14 cellular contexts compared by ENCODE assay signal in the genomic region with DNA sequence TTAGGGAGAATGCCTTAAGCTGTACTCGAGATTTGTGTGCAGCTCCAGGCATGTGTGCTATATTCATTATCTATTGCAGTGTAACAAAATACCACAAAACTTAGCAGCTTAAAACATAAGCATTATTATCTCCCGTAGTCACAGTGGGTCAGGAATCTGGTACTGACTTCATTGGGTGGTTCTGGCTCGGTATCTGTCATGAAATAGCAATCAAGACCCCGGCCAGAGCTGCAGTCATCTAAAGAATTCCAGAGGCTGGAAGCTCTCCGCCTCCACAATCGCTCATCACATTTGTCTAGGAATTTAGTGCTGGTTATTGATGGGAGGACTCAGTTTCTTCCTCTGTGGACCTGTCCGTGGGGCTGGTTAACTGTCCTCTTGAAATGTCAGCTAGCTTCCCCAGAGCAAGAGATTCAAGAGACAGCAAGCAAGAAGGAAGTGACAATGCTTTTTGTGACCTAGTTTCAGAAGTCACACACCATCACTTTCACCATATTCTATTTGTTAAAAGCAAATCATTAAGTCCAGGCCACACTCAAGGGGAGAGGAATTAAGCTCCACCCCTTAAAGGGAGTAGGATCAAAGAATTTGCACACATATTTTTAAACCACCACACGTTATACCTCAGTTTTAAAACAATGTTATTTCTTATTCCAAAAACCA.
"Had no signal": no experiment of that assay in that cellular context is flagged by ENCODE, and none has a peak within 500 bp of the region (broad histone marks: within the 10 kb centered on the region; RNA-seq: fewer than 3 reads in every experiment).

No MANE protein-coding gene starts in this region.

- H3K4me3 ChIP-seq: breast epithelium, coronary artery, neural progenitor cell, thyroid gland, uterus had no signal

- H3K27ac ChIP-seq: neural progenitor cell, parathyroid adenoma, thyroid gland had no signal

- H3K4me1 ChIP-seq: breast epithelium, neural progenitor cell, parathyroid adenoma, uterus had no signal

- ATAC-seq: activated T-cell treated with anti-CD3 and anti-CD28 coated beads, Interleukin-2, amount 50 U/mL, for 4 hours; T-helper 17 cell had no signal

- H3K9me3 ChIP-seq: breast epithelium, thyroid gland, uterus had no signal

- DNase-seq: activated CD4-positive, CD25-positive, alpha-beta regulatory T cell; activated effector memory CD4-positive, alpha-beta T cell treated with anti-CD3 and anti-CD28 coated beads, Interleukin-2, amount 50 U/mL, for 16 hours; activated T-cell treated with anti-CD3 and anti-CD28 coated beads, Interleukin-2, amount 50 U/mL, for 4 hours; effector CD4-positive, alpha-beta T cell; kidney; retina; small intestine; T-helper 17 cell; thyroid gland; uterus had no signal

- H3K9ac ChIP-seq: neural progenitor cell, parathyroid adenoma had no signal

- H3K27me3 ChIP-seq: breast epithelium, neural progenitor cell, thyroid gland, uterus had no signal

- H3K4me2 ChIP-seq: neural progenitor cell had no signal

- H3K36me3 ChIP-seq: breast epithelium, neural progenitor cell, thyroid gland, uterus had no signal
